Comparison of ENCODE assay signal across 1 cellular context in genomic region chr20:4689224-4689623, GRCh38.
TF ChIP-seq lines count a peak whose summit lies in the region.

No MANE protein-coding gene starts in this region.

TF ChIP-seq in K562, 482 proteins besides CTCF, POLR2A, EP300 and RAD21 (continued from another document):
- TF ChIP-seq E2F4 (CRISPR knock-in tag; IDR thresholded peaks at IDR 0.05; ENCODE audit: low read depth) (no peak), ATF6 (CRISPR knock-in tag; IDR thresholded peaks at IDR 0.05) (no peak), MEIS2 (IDR thresholded peaks at IDR 0.05; ENCODE audit: partially characterized antibody) (peak; percentile 55), FOXJ2 (tag; IDR thresholded peaks at IDR 0.05) (no peak), PCBP1 (IDR thresholded peaks at IDR 0.05; ENCODE audit: low read depth, low read length, poor library complexity, severe bottlenecking) (no peak), CXXC5 (CRISPR knock-in tag; IDR thresholded peaks at IDR 0.05) (0 out of 2 replicates have a peak, but pooled peaks have one; percentile 19), SMAD4 (CRISPR knock-in tag; conservative IDR thresholded peaks at IDR 0.05) (0 out of 2 replicates have a peak, but pooled peaks have one; percentile 13), MTA3 (IDR thresholded peaks at IDR 0.05; ENCODE audit: borderline replicate concordance) (no peak), PBX2 (CRISPR knock-in tag; IDR thresholded peaks at IDR 0.05; ENCODE audit: low read depth) (no peak), PBX2 (tag; conservative IDR thresholded peaks at IDR 0.05; ENCODE audit: low read depth) (0 out of 2 replicates have a peak, but pooled peaks have one; percentile 16), ZNF316 (IDR thresholded peaks at IDR 0.05) (peak; percentile 14; the same call in 1 of the 2 replicates), ATF4 (CRISPR knock-in tag; IDR thresholded peaks at IDR 0.05) (peak; percentile 85), JUND (IDR thresholded peaks at IDR 0.05; ENCODE audit: borderline replicate concordance, low read depth, low read length) (peak; percentile 45; the same call in 1 of the 2 replicates), JUND (tag; IDR thresholded peaks at IDR 0.05; ENCODE audit: borderline replicate concordance, low read depth, low read length) (no peak), ZNF124 (CRISPR knock-in tag; IDR thresholded peaks at IDR 0.05) (no peak), RCOR1 (IDR thresholded peaks at IDR 0.05; ENCODE audit: borderline replicate concordance in 1 of 2, low read depth in 2 of 2, low read length in 2 of 2) (peak in 1 of 2 experiments; percentile 31; a peak in 1 of 4 replicates), KLF6 (CRISPR knock-in tag; IDR thresholded peaks at IDR 0.05; ENCODE audit: borderline replicate concordance) (peak; percentile 66; the same call in 1 of the 2 replicates), PKNOX1 (IDR thresholded peaks at IDR 0.05) (peak; percentile 89), C11orf30 (IDR thresholded peaks at IDR 0.05; ENCODE audit: low read depth) (peak; percentile 51; the same call in 1 of the 2 replicates), NR2C2 (CRISPR knock-in tag; IDR thresholded peaks at IDR 0.05) (no peak), NR2C2 (tag; IDR thresholded peaks at IDR 0.05) (peak; percentile 40; the same call in 1 of the 2 replicates), CSDE1 (IDR thresholded peaks at IDR 0.05) (no peak), ATF7 (IDR thresholded peaks at IDR 0.05) (peak; percentile 64), ZSCAN32 (CRISPR knock-in tag; IDR thresholded peaks at IDR 0.05) (peak; percentile 81), CHAMP1 (IDR thresholded peaks at IDR 0.05) (no peak), NFXL1 (CRISPR knock-in tag; IDR thresholded peaks at IDR 0.05) (no peak), ZNF217 (CRISPR knock-in tag; IDR thresholded peaks at IDR 0.05) (no peak), TEAD1 (CRISPR knock-in tag; IDR thresholded peaks at IDR 0.05) (no peak)
